Comparison of ENCODE assay signal across 11 cellular contexts in genomic region chr13:33554919-33555791, GRCh38.
DNase-seq lines count a peak whose midpoint lies in the region; ATAC-seq and TF ChIP-seq lines count a peak whose summit lies in the region.
"Had no signal": no experiment of that assay in that cellular context is flagged by ENCODE, and none has a peak within 500 bp of the region (broad histone marks: within the 10 kb centered on the region; RNA-seq: fewer than 3 reads in every experiment).

No MANE protein-coding gene starts in this region.

- TF ChIP-seq CTCF in mammary epithelial cell (conservative IDR thresholded peaks at IDR 0.05 in 1 of 2, IDR thresholded peaks at IDR 0.05 in 1 of 2; ENCODE audit: extremely low read depth in 1 of 2, insufficient read depth in 1 of 2, low read depth in 1 of 2, low read length in 2 of 2) (no peak), breast epithelium (IDR thresholded peaks at IDR 0.05) (no peak), OCI-LY3 (IDR thresholded peaks at IDR 0.05; ENCODE audit: low read depth, low read length) (no peak), gastroesophageal sphincter (IDR thresholded peaks at IDR 0.05) (no peak)

- no peaks in the 10 kb centered on the region for H3K9me3 Mint-ChIP-seq in stimulated activated naive B cell treated with anti-CD40 and anti-IgM and Interleukin-4, amounts not matched to agents 10 μg/mL and 1 μg/mL and 100 μg/mL, for 72 hours
- H3K9me3 Mint-ChIP-seq: H9 had no signal

- peak; percentile 93 for ATAC-seq in HG02798 (IDR thresholded peaks at IDR 0.05; ENCODE audit: poor library complexity, unreplicated experiment)
- ATAC-seq in stimulated activated naive B cell treated with anti-CD40 and anti-IgM and Interleukin-4, amounts not matched to agents 10 μg/mL and 1 μg/mL and 100 μg/mL, for 72 hours (replicated peaks) = peak; percentile 66 to 69
- ATAC-seq in gastroesophageal sphincter = no peak

- WGBS in mammary epithelial cell (ENCODE audit: low coverage, missing lambda C conversion rate) = 81% methylated on average over 3 of the region's 3 CpGs
- WGBS in gastroesophageal sphincter (ENCODE audit: low coverage in 1 of 2), 2 donors = 51 to 66% methylated on average over 3 of the region's 3 CpGs

- H3K9me3 ChIP-seq in mammary epithelial cell (replicated peaks; ENCODE audit: insufficient read depth, low read length) (no peaks in the 10 kb centered on the region), breast epithelium (no peaks in the 10 kb centered on the region), OCI-LY3 (ENCODE audit: insufficient read depth, low read length) (no peaks in the 10 kb centered on the region), gastroesophageal sphincter (no peaks in the 10 kb centered on the region)

- H3K4me1 Mint-ChIP-seq in stimulated activated naive B cell treated with anti-CD40 and anti-IgM and Interleukin-4, amounts not matched to agents 10 μg/mL and 1 μg/mL and 100 μg/mL, for 72 hours = peaks cover 9 to 23% of the 10 kb centered on the region in 2 donors
- H3K4me1 Mint-ChIP-seq: H9 had no signal

- H3K4me3 Mint-ChIP-seq in stimulated activated naive B cell treated with anti-CD40 and anti-IgM and Interleukin-4, amounts not matched to agents 10 μg/mL and 1 μg/mL and 100 μg/mL, for 72 hours = no peak overlapping the region
- H3K4me3 Mint-ChIP-seq: H9 had no signal

- no peak overlapping the region for H3K27ac Mint-ChIP-seq in stimulated activated naive B cell treated with anti-CD40 and anti-IgM and Interleukin-4, amounts not matched to agents 10 μg/mL and 1 μg/mL and 100 μg/mL, for 72 hours

- DNase-seq in mammary epithelial cell (no peak), breast epithelium (ENCODE audit: low spot score in 2 of 2) (no peak), NCI-H1092 (lab: John Stamatoyannopoulos, UW) (no peak), NCI-H146 treated with DMSO at 0.1 percent for 48 hours (lab: John Stamatoyannopoulos, UW; ENCODE audit: unreplicated experiment) (no peak)
- DNase-seq in stimulated activated naive B cell treated with anti-CD40 and anti-IgM and Interleukin-4, amounts not matched to agents 10 μg/mL and 1 μg/mL and 100 μg/mL, for 72 hours = no peak
- DNase-seq: H9, NCI-H510A treated with DMSO at 0.1 percent for 48 hours had no signal

- H3K27ac ChIP-seq in mammary epithelial cell (ENCODE audit: insufficient read depth, low read depth, low read length) (no peak overlapping the region), breast epithelium (no peak overlapping the region), OCI-LY3 (ENCODE audit: low read length) (peak overlapping the region; percentile 22), gastroesophageal sphincter (peak overlapping the region in 2 of 4 donors; percentile 20 to 35)

- no peak overlapping the region for H3K9ac ChIP-seq in mammary epithelial cell (ENCODE audit: insufficient read depth, low read length)
- no peak overlapping the region for H3K9ac ChIP-seq in OCI-LY3 (ENCODE audit: low read length)

- H4K20me1 ChIP-seq in mammary epithelial cell (ENCODE audit: insufficient read depth, low read length) (no peaks in the 10 kb centered on the region), OCI-LY3 (ENCODE audit: insufficient read depth, low read length) (no peaks in the 10 kb centered on the region)

- intact Hi-C loops in mammary epithelial cell (cut with micrococcal nuclease) = no loop called here
- intact Hi-C loops in breast epithelium (cut with DNase I; ENCODE audit: low total_unique reads) = no loop called here

- H3K27me3 ChIP-seq in mammary epithelial cell (ENCODE audit: insufficient read depth, low read length) = no peaks in the 10 kb centered on the region
- no peaks in the 10 kb centered on the region for H3K27me3 ChIP-seq in breast epithelium
- H3K27me3 ChIP-seq in OCI-LY3 (ENCODE audit: low read depth, low read length) = no peaks in the 10 kb centered on the region
- H3K27me3 ChIP-seq in gastroesophageal sphincter = no peaks in the 10 kb centered on the region

- no peak for TF ChIP-seq EP300 in gastroesophageal sphincter (IDR thresholded peaks at IDR 0.05)

- no peak for TF ChIP-seq POLR2A in breast epithelium (IDR thresholded peaks at IDR 0.05)
- TF ChIP-seq POLR2A in gastroesophageal sphincter (IDR thresholded peaks at IDR 0.05) = no peak

- H3K4me3 ChIP-seq in mammary epithelial cell (replicated peaks in 1 of 3; ENCODE audit: insufficient read depth in 1 of 3, low read depth in 2 of 3, low read length in 3 of 3) = no peak overlapping the region
- H3K4me3 ChIP-seq in breast epithelium = no peak overlapping the region
- H3K4me3 ChIP-seq in OCI-LY3 (ENCODE audit: low read length) = peak overlapping the region; percentile 22; the same call in 1 of the 2 replicates
- no peak overlapping the region for H3K4me3 ChIP-seq in gastroesophageal sphincter
- H3K4me3 ChIP-seq: lung had no signal

- H3K36me3 Mint-ChIP-seq in stimulated activated naive B cell treated with anti-CD40 and anti-IgM and Interleukin-4, amounts not matched to agents 10 μg/mL and 1 μg/mL and 100 μg/mL, for 72 hours = no peaks in the 10 kb centered on the region

- dilution Hi-C loops in mammary epithelial cell (cut with HindIII; ENCODE audit: low sequenced_read_pairs) = no loop called here

- H3K79me2 ChIP-seq in mammary epithelial cell (ENCODE audit: insufficient read depth, low read length) (no peaks in the 10 kb centered on the region), OCI-LY3 (ENCODE audit: low read length) (no peaks in the 10 kb centered on the region)

- H3K4me1 ChIP-seq in mammary epithelial cell (ENCODE audit: insufficient read depth, low read length) = no peaks in the 10 kb centered on the region
- H3K4me1 ChIP-seq in breast epithelium = no peaks in the 10 kb centered on the region
- peaks cover 34% of the 10 kb centered on the region for H3K4me1 ChIP-seq in OCI-LY3 (ENCODE audit: low read length)
- H3K4me1 ChIP-seq in gastroesophageal sphincter = peaks cover 0 to 21% (median 0%) of the 10 kb centered on the region in 3 donors

- H2AFZ ChIP-seq in mammary epithelial cell (ENCODE audit: low read depth, low read length) = peak overlapping the region; percentile 32
- no peak overlapping the region for H2AFZ ChIP-seq in OCI-LY3 (ENCODE audit: low read depth, low read length)

- BruUV-seq in mammary epithelial cell (replicated peaks; lab: Mats Ljungman, UMichigan) = no TSS peak

- peaks cover 5 to 7% of the 10 kb centered on the region in 2 donors for H3K27me3 Mint-ChIP-seq in stimulated activated naive B cell treated with anti-CD40 and anti-IgM and Interleukin-4, amounts not matched to agents 10 μg/mL and 1 μg/mL and 100 μg/mL, for 72 hours

- no peaks in the 10 kb centered on the region for H3K36me3 ChIP-seq in mammary epithelial cell (ENCODE audit: insufficient read depth, low read length)
- no peaks in the 10 kb centered on the region for H3K36me3 ChIP-seq in breast epithelium
- no peaks in the 10 kb centered on the region for H3K36me3 ChIP-seq in OCI-LY3 (replicated peaks; ENCODE audit: low read depth, low read length)
- H3K36me3 ChIP-seq in gastroesophageal sphincter = no peaks in the 10 kb centered on the region

- CTCF ChIA-PET in mammary epithelial cell (lab: Charles Lee; ENCODE audit: low non-redundant PET) = no interaction called here

- H3K4me2 ChIP-seq in mammary epithelial cell (ENCODE audit: insufficient read depth, low read depth, low read length) (no peak overlapping the region), OCI-LY3 (ENCODE audit: low read length) (peak overlapping the region; percentile 63)

- in situ Hi-C loops in mammary epithelial cell (cut with MboI; ENCODE audit: low sequenced_read_pairs in 2 of 2) = loop anchor here in 1 of 2 donors (10.0 kb wide), 1 partner anchor 160 kb away; no protein-coding TSS in a partner anchor
